15 cellular contexts compared by ENCODE assay signal in genomic region chr10:69844698-69845097, GRCh38. TPM values are rescaled to one million over a fixed set of nuclear protein-coding genes. Genes with fewer than 3 reads are reported as not detected.
DNase-seq lines count a peak whose midpoint lies in the region; ATAC-seq and TF ChIP-seq lines count a peak whose summit lies in the region.
"Had no signal": no experiment of that assay in that cellular context is flagged by ENCODE, and none has a peak within 500 bp of the region (broad histone marks: within the 10 kb centered on the region; RNA-seq: fewer than 3 reads in every experiment).

No MANE protein-coding gene starts in this region.

- H3K9me3 ChIP-seq in mucosa of descending colon: no peaks in the 10 kb centered on the region

- H3K4me3 ChIP-seq in mucosa of descending colon: no peak overlapping the region

- peaks cover 39% of the 10 kb centered on the region for H3K27me3 Mint-ChIP-seq in activated T-cell treated with anti-CD3 and anti-CD28 coated beads, Interleukin-2, amount 50 U/mL, for 72 hours (ENCODE audit: low read depth)

- H3K36me3 Mint-ChIP-seq in activated T-cell treated with anti-CD3 and anti-CD28 coated beads, Interleukin-2, amount 50 U/mL, for 72 hours (ENCODE audit: insufficient read depth in 2 of 2): no peaks in the 10 kb centered on the region

- peak; percentile 72 for ATAC-seq in mucosa of descending colon
- no peak for ATAC-seq in activated T-cell treated with anti-CD3 and anti-CD28 coated beads, Interleukin-2, amount 50 U/mL, for 72 hours (replicated peaks in 1 of 2)
- no peak for ATAC-seq in HG03520 (IDR thresholded peaks at IDR 0.05; ENCODE audit: unreplicated experiment)

- no peak overlapping the region for H3K4me3 Mint-ChIP-seq in activated T-cell treated with anti-CD3 and anti-CD28 coated beads, Interleukin-2, amount 50 U/mL, for 72 hours
- H3K4me3 Mint-ChIP-seq: CD4-positive, alpha-beta T cell; H9 had no signal

- H3K4me1 Mint-ChIP-seq in activated T-cell treated with anti-CD3 and anti-CD28 coated beads, Interleukin-2, amount 50 U/mL, for 72 hours (ENCODE audit: low read depth): peaks cover 14% of the 10 kb centered on the region

- H3K27ac Mint-ChIP-seq in activated T-cell treated with anti-CD3 and anti-CD28 coated beads, Interleukin-2, amount 50 U/mL, for 72 hours: no peak overlapping the region
- H3K27ac Mint-ChIP-seq: CD4-positive, alpha-beta T cell had no signal

- intact Hi-C loops in mucosa of descending colon (cut with DNase I, micrococcal nuclease): no loop called here

- peaks cover 0 to 1% of the 10 kb centered on the region in 2 donors for H3K9me3 Mint-ChIP-seq in activated T-cell treated with anti-CD3 and anti-CD28 coated beads, Interleukin-2, amount 50 U/mL, for 72 hours
- H3K9me3 Mint-ChIP-seq: CD4-positive, alpha-beta T cell; H9 had no signal

- TF ChIP-seq CTCF in mucosa of descending colon (IDR thresholded peaks at IDR 0.05): no peak

- H3K4me1 ChIP-seq in mucosa of descending colon (ENCODE audit: low read depth): peaks cover 12% of the 10 kb centered on the region

- H3K36me3 ChIP-seq in mucosa of descending colon (ENCODE audit: low read depth): no peaks in the 10 kb centered on the region

- DNase-seq in NCI-H2171 treated with DMSO at 0.1 percent for 48 hours (lab: John Stamatoyannopoulos, UW): peak; percentile 27
- no peak for DNase-seq in NCI-H2171 (lab: John Stamatoyannopoulos, UW)
- DNase-seq in DMS79 treated with DMSO at 0.1 percent for 48 hours (lab: John Stamatoyannopoulos, UW): peak; percentile 82
- peak; percentile 17 for DNase-seq in NCI-H774 (lab: John Stamatoyannopoulos, UW)
- no peak for DNase-seq in mucosa of descending colon
- DNase-seq in activated T-cell treated with anti-CD3 and anti-CD28 coated beads, Interleukin-2, amount 50 U/mL, for 72 hours: no peak
- no peak for DNase-seq in amygdala (lab: John Stamatoyannopoulos, UW)
- DNase-seq: CD4-positive, alpha-beta T cell; H9; NCI-H2081; NCI-H2227 treated with DMSO at 0.1 percent for 48 hours; NCI-H526 treated with DMSO at 0.1 percent for 48 hours; SIG-M5 had no signal

RNA-seq across cellular contexts. Expression of gene COL13A1, which starts 43.0 kb away (rescaled TPM):
- 1 to 10 TPM; 1.0 to 2.3 (median 1.0) TPM for total RNA-seq in mucosa of descending colon
- total RNA-seq in activated T-cell treated with anti-CD3 and anti-CD28 coated beads, Interleukin-2, amount 50 U/mL, for 72 hours: not detected
- total RNA-seq: CD4-positive, alpha-beta T cell; T-helper 1 cell treated with Interleukin-12 subunit alpha and Interleukin-12 subunit beta and Interleukin-4 antibody, amounts not matched to agents 30 ng/mL and 1 ng/mL, for 36 hours had no signal

Comparison
In these comparisons a context has a peak if more than half of its experiments do, and no peak if none do; other contexts are left out.
1. DNase-seq: peak in NCI-H2171 treated with DMSO at 0.1 percent for 48 hours (single experiment), DMS79 treated with DMSO at 0.1 percent for 48 hours (single experiment) and NCI-H774 (single experiment); none in NCI-H2171 (single experiment), mucosa of descending colon (0 of 3), activated T-cell treated with anti-CD3 and anti-CD28 coated beads, Interleukin-2, amount 50 U/mL, for 72 hours (0 of 2) and amygdala (0 of 56).